Comparison of ENCODE assay signal across 7 cellular contexts in genomic region chr1:6580588-6581270, GRCh38. TPM values are rescaled to one million over a fixed set of nuclear protein-coding genes. Genes with fewer than 3 reads are reported as not detected.
DNase-seq lines count a peak whose midpoint lies in the region; ATAC-seq and TF ChIP-seq lines count a peak whose summit lies in the region.

No MANE protein-coding gene starts in this region.

- H3K4me3 ChIP-seq in esophagus muscularis mucosa = peak overlapping the region; percentile 85 to 98 (median 96)
- peak overlapping the region; percentile 83 to 88 for H3K4me3 ChIP-seq in neutrophil (ENCODE audit: low read depth in 1 of 2, low read length in 1 of 2)

- H3K27ac Mint-ChIP-seq in H9 = peak overlapping the region in 2 of 3 experiments; percentile 82; a peak in 3 of 7 replicates

- H3K4me3 Mint-ChIP-seq in H9 = peak overlapping the region; percentile 92 to 95

- peaks cover 0 to 6% (median 0%) of the 10 kb centered on the region in 4 donors for H3K36me3 ChIP-seq in esophagus muscularis mucosa
- peaks cover 17% of the 10 kb centered on the region for H3K36me3 ChIP-seq in neutrophil

- H3K9me3 Mint-ChIP-seq in H9 = no peaks in the 10 kb centered on the region; a peak in 1 of 5 replicates

- peaks cover 0 to 14% (median 2%) of the 10 kb centered on the region in 3 experiments; a peak in 4 of 7 replicates for H3K36me3 Mint-ChIP-seq in H9 (ENCODE audit: insufficient read depth in 1 of 3, low read depth in 3 of 3)

- TF ChIP-seq CTCF in H9 (conservative IDR thresholded peaks at IDR 0.05) = peak; percentile 37; the same call in 2 of the 3 replicates
- TF ChIP-seq CTCF in esophagus muscularis mucosa (IDR thresholded peaks at IDR 0.05) = no peak
- TF ChIP-seq CTCF in neutrophil (IDR thresholded peaks at IDR 0.05) = no peak

- WGBS in H9 (ENCODE audit: extremely low coverage, insufficient read length, low lambda C conversion rate) = no CpG with 5 or more reads among the region's 17 CpGs
- WGBS in esophagus muscularis mucosa = 31% methylated on average over 15 of the region's 17 CpGs

- H2BK20ac ChIP-seq in H9 (ENCODE audit: low read depth, low read length, poor library complexity, severe bottlenecking) = no peak overlapping the region

- H3K18ac ChIP-seq in H9 (ENCODE audit: insufficient read length, low read depth, low read length) = no peak overlapping the region

- no peak overlapping the region for H2BK5ac ChIP-seq in H9 (ENCODE audit: insufficient read length, low read length)

- H3K4me1 Mint-ChIP-seq in H9 = peaks cover 15 to 18% of the 10 kb centered on the region in 2 experiments

- no peak overlapping the region for H2BK12ac ChIP-seq in H9 (ENCODE audit: insufficient read length, low read depth, low read length)

- H3T11ph ChIP-seq in H9 (ENCODE audit: low read length) = no peak overlapping the region

- H3K9ac ChIP-seq in H9 (ENCODE audit: extremely low read depth, insufficient read length, low read length) = no peak overlapping the region

- no peaks in the 10 kb centered on the region for H3K27me3 ChIP-seq in H9 (ENCODE audit: insufficient read depth, low read length)
- H3K27me3 ChIP-seq in esophagus muscularis mucosa = no peaks in the 10 kb centered on the region
- no peaks in the 10 kb centered on the region for H3K27me3 ChIP-seq in neutrophil

- peaks cover 7% of the 10 kb centered on the region for H3K23me2 ChIP-seq in H9 (ENCODE audit: insufficient read length, low read depth, low read length, poor library complexity, severe bottlenecking)

- no peak for TF ChIP-seq EP300 in esophagus muscularis mucosa (IDR thresholded peaks at IDR 0.05)

- H2AFZ ChIP-seq in H9 (ENCODE audit: low read length) = no peak overlapping the region

- H3K79me1 ChIP-seq in H9 (ENCODE audit: insufficient read depth, low read depth, low read length, poor library complexity, severe bottlenecking) = peaks cover 4% of the 10 kb centered on the region

- no peaks in the 10 kb centered on the region for H4K20me1 ChIP-seq in H9 (ENCODE audit: control insufficient read depth, insufficient read depth, insufficient read length)

- no peaks in the 10 kb centered on the region for H3K79me2 ChIP-seq in H9 (ENCODE audit: insufficient read depth, low read length)

- intact Hi-C loops in esophagus muscularis mucosa (cut with DNase I) = no loop called here

- H3K4ac ChIP-seq in H9 (ENCODE audit: low read depth, low read length) = no peak overlapping the region

- H3K9me3 ChIP-seq in H9 (ENCODE audit: control insufficient read depth, low read depth, low read length) = no peaks in the 10 kb centered on the region
- H3K9me3 ChIP-seq in esophagus muscularis mucosa = no peaks in the 10 kb centered on the region
- no peaks in the 10 kb centered on the region for H3K9me3 ChIP-seq in neutrophil

- no peak overlapping the region for H2AK5ac ChIP-seq in H9 (ENCODE audit: insufficient read length, low read length)

- peaks cover 7% of the 10 kb centered on the region for H3K27me3 Mint-ChIP-seq in H9 (ENCODE audit: low read depth)

- H3K27ac ChIP-seq in H9 (ENCODE audit: insufficient read length, low read depth, low read length) (no peak overlapping the region), esophagus muscularis mucosa (replicated peaks in 1 of 4) (peak overlapping the region; percentile 95 to 98 (median 97)), neutrophil (peak overlapping the region; percentile 93)

- H3K4me1 ChIP-seq in H9 (ENCODE audit: insufficient read depth, low read length) = no peaks in the 10 kb centered on the region; the same call in 1 of the 2 replicates
- H3K4me1 ChIP-seq in esophagus muscularis mucosa = peaks cover 32 to 51% (median 41%) of the 10 kb centered on the region in 4 donors
- peaks cover 38 to 42% of the 10 kb centered on the region in 2 experiments for H3K4me1 ChIP-seq in neutrophil (ENCODE audit: control insufficient read depth in 1 of 2, insufficient read depth in 1 of 2, low read depth in 1 of 2, low read length in 1 of 2)

- no peak for DNase-seq in H9
- no peak for DNase-seq in esophagus muscularis mucosa (ENCODE audit: extremely low spot score)
- no peak for DNase-seq in NCI-H446 (lab: John Stamatoyannopoulos, UW)
- no peak for DNase-seq in NCI-H69 (lab: John Stamatoyannopoulos, UW)

- H3K23ac ChIP-seq in H9 (ENCODE audit: insufficient read length, low read depth, low read length) = no peak overlapping the region

- H4K91ac ChIP-seq in H9 (ENCODE audit: insufficient read length, low read depth, low read length) = no peak overlapping the region

- H3K4me2 ChIP-seq in H9 (ENCODE audit: insufficient read depth, insufficient read length, low read length) = peak overlapping the region; percentile 60

- H4K5ac ChIP-seq in H9 (ENCODE audit: insufficient read length, low read depth, low read length) = no peak overlapping the region

- H3K56ac ChIP-seq in H9 (ENCODE audit: insufficient read length, low read depth, low read length) = no peak overlapping the region

- H3K14ac ChIP-seq in H9 (ENCODE audit: insufficient read depth, low read length) = no peak overlapping the region

- H2BK15ac ChIP-seq in H9 (ENCODE audit: low read depth, low read length) = no peak overlapping the region

- ATAC-seq in SK-N-SH treated with all-trans-retinoic acid at 6 μM for 48 hours (peak; percentile 6), HG03159 (IDR thresholded peaks at IDR 0.05; ENCODE audit: unreplicated experiment) (no peak)

- no peak overlapping the region for H2BK120ac ChIP-seq in H9 (ENCODE audit: low read depth, low read length, poor library complexity, severe bottlenecking)

- TF ChIP-seq POLR2A in esophagus muscularis mucosa (IDR thresholded peaks at IDR 0.05; ENCODE audit: low read depth) = no peak

- H4K8ac ChIP-seq in H9 (replicated peaks; ENCODE audit: insufficient read length, low read depth, low read length) = no peak overlapping the region

TF ChIP-seq in SK-N-SH treated with all-trans-retinoic acid at 6 μM for 48 hours, 23 proteins besides CTCF, POLR2A, EP300 and RAD21:
- TF ChIP-seq POU6F1 (CRISPR knock-in tag; IDR thresholded peaks at IDR 0.05; ENCODE audit: borderline replicate concordance, low read depth) = no peak
- no peak for TF ChIP-seq ZNF8 (CRISPR knock-in tag; IDR thresholded peaks at IDR 0.05)
- no peak for TF ChIP-seq GLIS3 (CRISPR knock-in tag; IDR thresholded peaks at IDR 0.05)
- TF ChIP-seq PATZ1 (CRISPR knock-in tag; IDR thresholded peaks at IDR 0.05; ENCODE audit: borderline replicate concordance) = no peak
- no peak for TF ChIP-seq CSRNP3 (CRISPR knock-in tag; IDR thresholded peaks at IDR 0.05)
- no peak for TF ChIP-seq PPARA (CRISPR knock-in tag; IDR thresholded peaks at IDR 0.05; ENCODE audit: borderline replicate concordance)
- no peak for TF ChIP-seq BACH2 (CRISPR knock-in tag; IDR thresholded peaks at IDR 0.05; ENCODE audit: borderline replicate concordance)

RNA-seq across cellular contexts. Expression of gene ZBTB48, which starts 0.9 kb away (rescaled TPM):
- total RNA-seq in H9 (2021) (30.3 and 33.2 TPM in 2 replicates), esophagus muscularis mucosa (10 to 100 TPM; 15.0 to 24.9 (median 16.4) TPM)

RNA-seq across cellular contexts. Expression of gene KLHL21, which starts 21.9 kb away (rescaled TPM):
- total RNA-seq in H9 (2021) = 31.9 and 32.7 TPM in 2 replicates
- total RNA-seq in esophagus muscularis mucosa = 100 to 1,000 TPM in 3 of 4 donors, 10 to 100 TPM in 1; 98.4 to 184 (median 130) TPM

RNA-seq across cellular contexts. Expression of gene TAS1R1, which starts 25.6 kb away (rescaled TPM):
- total RNA-seq in H9 (2021) (not detected in 2 replicates), esophagus muscularis mucosa (not detected)

RNA-seq across cellular contexts. Expression of gene NOL9, which starts 26.4 kb away (rescaled TPM):
- total RNA-seq in H9 (2021) (49.4 and 50.4 TPM in 2 replicates), esophagus muscularis mucosa (10 to 100 TPM; 16.6 to 25.0 (median 21.1) TPM)

RNA-seq across cellular contexts. Expression of gene PHF13, which starts 32.8 kb away (rescaled TPM):
- total RNA-seq in H9 (2021) (55.8 and 56.4 TPM in 2 replicates), esophagus muscularis mucosa (10 to 100 TPM; 16.6 to 32.1 (median 27.9) TPM)
